In genomic region chr14:101953151-101953550, GRCh38 we compare ENCODE assay signal across 19 cellular contexts.
"Had no signal": no experiment of that assay in that cellular context is flagged by ENCODE, and none has a peak within 500 bp of the region (broad histone marks: within the 10 kb centered on the region; RNA-seq: fewer than 3 reads in every experiment).

No MANE protein-coding gene starts in this region.

- ATAC-seq: activated T-cell treated with anti-CD3 and anti-CD28 coated beads, Interleukin-2, amount 50 U/mL, for 72 hours; natural killer cell treated with Interleukin-12 subunit alpha and Interleukin-12 subunit beta and Interleukin-15 and Interleukin-18, amount 100 ng/mL, for 72 hours; right cardiac atrium had no signal

- H3K27me3 ChIP-seq: esophagus squamous epithelium, suprapubic skin had no signal

- H3K27ac Mint-ChIP-seq: activated B cell treated with CpG ODN at 0.5 μM for 24 hours; activated CD4-positive, alpha-beta T cell treated with anti-CD3 and anti-CD28 coated beads, Interleukin-2, amount 10 ng/mL, durations not matched to agents 7 days and 5 days; activated T-cell treated with anti-CD3 and anti-CD28 coated beads, Interleukin-2, amount 50 U/mL, for 72 hours; brain; natural killer cell treated with Interleukin-12 subunit alpha and Interleukin-12 subunit beta and Interleukin-15 and Interleukin-18, amount 100 ng/mL, for 72 hours; progenitor cell of endocrine pancreas; stimulated activated naive CD8-positive, alpha-beta T cell treated with anti-CD3 and anti-CD28 coated beads, Interleukin-15, Interleukin-2, amounts not matched to agents 100 ng/mL and 50 ng/mL, for 24 hours had no signal

- H3K36me3 ChIP-seq: esophagus squamous epithelium had no signal

- DNase-seq: activated B cell treated with CpG ODN at 0.5 μM for 24 hours; activated CD4-positive, alpha-beta T cell treated with anti-CD3 and anti-CD28 coated beads, Interleukin-2, amount 10 ng/mL, durations not matched to agents 7 days and 5 days; activated CD8-positive, alpha-beta memory T cell treated with anti-CD3 and anti-CD28 coated beads, Interleukin-2, amount 50 U/mL, for 48 hours; activated naive CD8-positive, alpha-beta T cell treated with anti-CD3 and anti-CD28 coated beads for 36 hours; activated T-cell treated with anti-CD3 and anti-CD28 coated beads, Interleukin-2, amount 50 U/mL, for 72 hours; amygdala; cortex of kidney; effector CD4-positive, alpha-beta T cell; esophagus squamous epithelium; occipital lobe; T-helper 2 cell; trophoblast cell had no signal

- H3K4me3 Mint-ChIP-seq: activated B cell treated with CpG ODN at 0.5 μM for 24 hours; activated CD4-positive, alpha-beta T cell treated with anti-CD3 and anti-CD28 coated beads, Interleukin-2, amount 10 ng/mL, durations not matched to agents 7 days and 5 days; activated naive CD8-positive, alpha-beta T cell treated with anti-CD3 and anti-CD28 coated beads for 36 hours; activated T-cell treated with anti-CD3 and anti-CD28 coated beads, Interleukin-2, amount 50 U/mL, for 72 hours; brain; central memory CD8-positive, alpha-beta T cell; natural killer cell treated with Interleukin-12 subunit alpha and Interleukin-12 subunit beta and Interleukin-15 and Interleukin-18, amount 100 ng/mL, for 72 hours; stimulated activated naive CD8-positive, alpha-beta T cell treated with anti-CD3 and anti-CD28 coated beads, Interleukin-15, Interleukin-2, amounts not matched to agents 100 ng/mL and 50 ng/mL, for 24 hours had no signal

- H3K27ac ChIP-seq: esophagus squamous epithelium, suprapubic skin had no signal

- H3K27me3 Mint-ChIP-seq: activated B cell treated with CpG ODN at 0.5 μM for 24 hours; activated CD4-positive, alpha-beta T cell treated with anti-CD3 and anti-CD28 coated beads, Interleukin-2, amount 10 ng/mL, durations not matched to agents 7 days and 5 days; activated naive CD8-positive, alpha-beta T cell treated with anti-CD3 and anti-CD28 coated beads for 36 hours; central memory CD8-positive, alpha-beta T cell; natural killer cell treated with Interleukin-12 subunit alpha and Interleukin-12 subunit beta and Interleukin-15 and Interleukin-18, amount 100 ng/mL, for 72 hours; progenitor cell of endocrine pancreas; stimulated activated naive CD8-positive, alpha-beta T cell treated with anti-CD3 and anti-CD28 coated beads, Interleukin-15, Interleukin-2, amounts not matched to agents 100 ng/mL and 50 ng/mL, for 24 hours had no signal

- H3K9me3 Mint-ChIP-seq: activated B cell treated with CpG ODN at 0.5 μM for 24 hours; activated CD4-positive, alpha-beta T cell treated with anti-CD3 and anti-CD28 coated beads, Interleukin-2, amount 10 ng/mL, durations not matched to agents 7 days and 5 days; activated naive CD8-positive, alpha-beta T cell treated with anti-CD3 and anti-CD28 coated beads for 36 hours; activated T-cell treated with anti-CD3 and anti-CD28 coated beads, Interleukin-2, amount 50 U/mL, for 72 hours; central memory CD8-positive, alpha-beta T cell; natural killer cell treated with Interleukin-12 subunit alpha and Interleukin-12 subunit beta and Interleukin-15 and Interleukin-18, amount 100 ng/mL, for 72 hours; stimulated activated naive CD8-positive, alpha-beta T cell treated with anti-CD3 and anti-CD28 coated beads, Interleukin-15, Interleukin-2, amounts not matched to agents 100 ng/mL and 50 ng/mL, for 24 hours had no signal

- H3K36me3 Mint-ChIP-seq: activated naive CD8-positive, alpha-beta T cell treated with anti-CD3 and anti-CD28 coated beads for 36 hours; brain; natural killer cell treated with Interleukin-12 subunit alpha and Interleukin-12 subunit beta and Interleukin-15 and Interleukin-18, amount 100 ng/mL, for 72 hours had no signal

- H3K9me3 ChIP-seq: esophagus squamous epithelium, suprapubic skin had no signal

- H3K4me3 ChIP-seq: esophagus squamous epithelium, suprapubic skin had no signal
